29 cellular contexts compared by ENCODE assay signal in the genomic region with DNA sequence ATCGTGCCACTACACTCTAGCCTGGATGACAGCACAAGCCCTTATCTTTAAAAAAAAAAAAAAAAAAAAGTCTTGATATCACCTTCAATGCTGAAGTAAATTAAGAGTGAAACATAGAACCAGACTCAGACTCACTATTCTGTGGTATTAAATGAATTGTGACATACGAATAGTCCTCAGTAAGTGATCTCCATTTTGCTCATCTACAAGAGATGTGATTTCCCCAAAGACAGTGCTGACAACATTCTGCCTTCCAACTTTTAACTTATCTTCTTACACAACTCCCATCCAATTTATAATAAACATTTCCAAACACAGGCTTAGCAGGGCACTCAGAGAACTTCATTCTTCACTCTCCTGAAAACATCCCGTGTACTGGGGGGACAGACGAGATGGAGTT. TPM values are rescaled to one million over a fixed set of nuclear protein-coding genes. Genes with fewer than 3 reads are reported as not detected.
DNase-seq lines count a peak whose midpoint lies in the region; ATAC-seq and TF ChIP-seq lines count a peak whose summit lies in the region.
"Had no signal": no experiment of that assay in that cellular context is flagged by ENCODE, and none has a peak within 500 bp of the region (broad histone marks: within the 10 kb centered on the region; RNA-seq: fewer than 3 reads in every experiment).

No MANE protein-coding gene starts in this region.

- H4K91ac ChIP-seq in mesenchymal stem cell (ENCODE audit: low read length), result no peak overlapping the region

- CTCF ChIA-PET in activated naive CD4-positive, alpha-beta T cell treated with anti-CD3 and anti-CD28 coated beads for 36 hours (lab: Charles Lee), result no interaction called here
- CTCF ChIA-PET in activated CD8-positive, alpha-beta T cell treated with anti-CD3 and anti-CD28 coated beads for 36 hours (lab: Charles Lee), result no interaction called here
- CTCF ChIA-PET in MCF 10A (lab: Yijun Ruan, JAX), result interaction anchor here (0.6 kb wide), 1 partner anchor 581 kb away, joined by 4 read pairs; no protein-coding TSS in a partner anchor

- no peak overlapping the region for H2AFZ ChIP-seq in mesenchymal stem cell (ENCODE audit: low read depth, low read length)

- H3K36me3 ChIP-seq in mesenchymal stem cell (ENCODE audit: control insufficient read depth in 1 of 2, insufficient read depth in 2 of 2, low read depth in 1 of 2, low read length in 2 of 2), result peaks cover 48 to 83% of the 10 kb centered on the region in 2 experiments

- peaks cover 56% of the 10 kb centered on the region for H3K36me3 Mint-ChIP-seq in activated naive CD4-positive, alpha-beta T cell treated with anti-CD3 and anti-CD28 coated beads for 36 hours (ENCODE audit: low read depth)
- H3K36me3 Mint-ChIP-seq in IgD-negative memory B cell, result peaks cover 3% of the 10 kb centered on the region
- H3K36me3 Mint-ChIP-seq in activated CD8-positive, alpha-beta T cell treated with anti-CD3 and anti-CD28 coated beads for 36 hours (ENCODE audit: low read depth), result peaks cover 85% of the 10 kb centered on the region
- H3K36me3 Mint-ChIP-seq in MCF 10A (ENCODE audit: insufficient read depth, unreplicated experiment), result peaks cover 61% of the 10 kb centered on the region

- no peak overlapping the region for H3K23ac ChIP-seq in mesenchymal stem cell (ENCODE audit: low read length in 2 of 2)

- peak; percentile 17 for ATAC-seq in activated CD8-positive, alpha-beta T cell treated with anti-CD3 and anti-CD28 coated beads for 36 hours
- ATAC-seq: effector memory CD8-positive, alpha-beta T cell; HepG2; lower lobe of right lung; naive thymus-derived CD8-positive, alpha-beta T cell; psoas muscle; sciatic nerve had no signal

- H2BK15ac ChIP-seq in mesenchymal stem cell (ENCODE audit: low read depth, poor library complexity, severe bottlenecking), result no peak overlapping the region

- H3K9me3 ChIP-seq in mesenchymal stem cell (ENCODE audit: control insufficient read depth, low read length), result no peaks in the 10 kb centered on the region
- H3K9me3 ChIP-seq: HAP-1, lower lobe of right lung, Peyer's patch, psoas muscle, tibial artery had no signal

- H4K8ac ChIP-seq in mesenchymal stem cell (ENCODE audit: low read length), result no peak overlapping the region

- H3K4ac ChIP-seq in mesenchymal stem cell (ENCODE audit: low read depth in 1 of 2, low read length in 2 of 2), result no peak overlapping the region

- BruUV-seq in MCF 10A (replicated peaks; lab: Mats Ljungman, UMichigan), result no TSS peak

- no peak overlapping the region for H3K9ac ChIP-seq in mesenchymal stem cell (ENCODE audit: low read length)

- POLR2A ChIA-PET in activated CD8-positive, alpha-beta T cell treated with anti-CD3 and anti-CD28 coated beads for 36 hours (lab: Charles Lee), result interaction anchor here (1.7 to 2.1 kb wide), 2 partner anchors 11 to 93 kb away, joined by 5 to 10 read pairs; a partner anchor contains a TSS
- POLR2A ChIA-PET in MCF 10A (lab: Yijun Ruan, JAX), result interaction anchor here (0.6 kb wide), 1 partner anchor 92 kb away, joined by 3 read pairs; no protein-coding TSS in a partner anchor

- H3K4me3 ChIP-seq in mesenchymal stem cell (ENCODE audit: insufficient read depth in 1 of 2, low read depth in 1 of 2, low read length in 2 of 2), result no peak overlapping the region
- H3K4me3 ChIP-seq: HAP-1, lower lobe of right lung, Peyer's patch, psoas muscle, tibial artery had no signal

- no peak overlapping the region for H3K4me2 ChIP-seq in mesenchymal stem cell (ENCODE audit: low read length, poor library complexity, severe bottlenecking)

- H2AK5ac ChIP-seq in mesenchymal stem cell (ENCODE audit: low read length, severe bottlenecking), result no peak overlapping the region

- H3K79me1 ChIP-seq in mesenchymal stem cell (replicated peaks; ENCODE audit: low read length, poor library complexity, severe bottlenecking), result peaks cover 42% of the 10 kb centered on the region

- peak overlapping the region; percentile 78 for H3K27ac Mint-ChIP-seq in activated naive CD4-positive, alpha-beta T cell treated with anti-CD3 and anti-CD28 coated beads for 36 hours
- H3K27ac Mint-ChIP-seq in IgD-negative memory B cell, result peak overlapping the region; percentile 16 to 40 (median 19)
- H3K27ac Mint-ChIP-seq in activated CD8-positive, alpha-beta T cell treated with anti-CD3 and anti-CD28 coated beads for 36 hours, result peak overlapping the region; percentile 76
- no peak overlapping the region for H3K27ac Mint-ChIP-seq in MCF 10A (ENCODE audit: low read depth, unreplicated experiment)

- H3K14ac ChIP-seq in mesenchymal stem cell (ENCODE audit: low read length in 2 of 2), result no peak overlapping the region

- 97% methylated on average over 3 of the region's 4 CpGs for whole genome bisulfite sequencing in mesenchymal stem cell

- peaks cover 17% of the 10 kb centered on the region for H3K4me1 ChIP-seq in mesenchymal stem cell (ENCODE audit: control insufficient read depth, insufficient read depth, low read depth, low read length)

- intact Hi-C loops in activated naive CD4-positive, alpha-beta T cell treated with anti-CD3 and anti-CD28 coated beads for 36 hours (cut with micrococcal nuclease), result loop anchor here (1.0 kb wide), 1 partner anchor 16 kb away; no protein-coding TSS in a partner anchor
- intact Hi-C loops in activated CD8-positive, alpha-beta T cell treated with anti-CD3 and anti-CD28 coated beads for 36 hours (cut with micrococcal nuclease), result no loop called here
- intact Hi-C loops in MCF 10A (cut with micrococcal nuclease), result no loop called here

- no peak for TF ChIP-seq CTCF in activated CD8-positive, alpha-beta T cell treated with anti-CD3 and anti-CD28 coated beads for 36 hours (IDR thresholded peaks at IDR 0.05)
- TF ChIP-seq CTCF in MCF 10A (IDR thresholded peaks at IDR 0.05; ENCODE audit: unreplicated experiment), result no peak

- no peak overlapping the region for H2BK12ac ChIP-seq in mesenchymal stem cell (ENCODE audit: low read length in 2 of 2)

- no peak for DNase-seq in activated naive CD4-positive, alpha-beta T cell treated with anti-CD3 and anti-CD28 coated beads for 36 hours
- DNase-seq in activated naive CD4-positive, alpha-beta T cell treated with anti-CD3 and anti-CD28 coated beads, Interleukin-2, amount 50 U/mL, for 16 hours, result no peak
- DNase-seq in activated CD8-positive, alpha-beta T cell treated with anti-CD3 and anti-CD28 coated beads for 36 hours, result no peak
- DNase-seq in mesenchymal stem cell (no peak), MCF 10A (ENCODE audit: unreplicated experiment) (no peak), NCI-H2081 (lab: John Stamatoyannopoulos, UW) (no peak)
- DNase-seq: activated CD4-positive, alpha-beta T cell treated with anti-CD3 and anti-CD28 coated beads, Interleukin-2, amount 50 U/mL, for 4 hours; C1 segment of cervical spinal cord; DMS79 treated with DMSO at 0.1 percent for 48 hours; effector memory CD8-positive, alpha-beta T cell; GDM1; hypothalamus; Kasumi-1; lower lobe of right lung; naive thymus-derived CD8-positive, alpha-beta T cell; NCI-H146; NCI-H2107; NCI-H748 treated with DMSO at 0.1 percent for 48 hours; occipital lobe; Peyer's patch; psoas muscle; SHP77 treated with DMSO at 0.1 percent for 48 hours; stimulated activated CD8-positive, alpha-beta memory T cell treated with anti-CD3 and anti-CD28 coated beads, Interleukin-4, amount 100 ng/mL, for 48 hours; tibial artery had no signal

- no peaks in the 10 kb centered on the region for H3K9me3 Mint-ChIP-seq in activated naive CD4-positive, alpha-beta T cell treated with anti-CD3 and anti-CD28 coated beads for 36 hours
- H3K9me3 Mint-ChIP-seq in IgD-negative memory B cell (no peaks in the 10 kb centered on the region), MCF 10A (ENCODE audit: unreplicated experiment) (no peaks in the 10 kb centered on the region)
- no peaks in the 10 kb centered on the region for H3K9me3 Mint-ChIP-seq in activated CD8-positive, alpha-beta T cell treated with anti-CD3 and anti-CD28 coated beads for 36 hours
- H3K9me3 Mint-ChIP-seq: central memory CD8-positive, alpha-beta T cell; effector memory CD8-positive, alpha-beta T cell; naive thymus-derived CD8-positive, alpha-beta T cell had no signal

- no peaks in the 10 kb centered on the region for H3K27me3 ChIP-seq in mesenchymal stem cell (ENCODE audit: control insufficient read depth in 1 of 2, insufficient read depth in 1 of 2, low read length in 2 of 2)
- H3K27me3 ChIP-seq: Peyer's patch, tibial artery had no signal

- no peak overlapping the region for H3K4me3 Mint-ChIP-seq in activated naive CD4-positive, alpha-beta T cell treated with anti-CD3 and anti-CD28 coated beads for 36 hours
- H3K4me3 Mint-ChIP-seq in IgD-negative memory B cell (peak overlapping the region in 1 of 4 donors; percentile 75), MCF 10A (ENCODE audit: unreplicated experiment) (no peak overlapping the region)
- no peak overlapping the region for H3K4me3 Mint-ChIP-seq in activated CD8-positive, alpha-beta T cell treated with anti-CD3 and anti-CD28 coated beads for 36 hours
- H3K4me3 Mint-ChIP-seq: central memory CD8-positive, alpha-beta T cell; effector memory CD8-positive, alpha-beta T cell had no signal

- peak overlapping the region; percentile 13 for H3K27ac ChIP-seq in mesenchymal stem cell (ENCODE audit: low read length, poor library complexity, severe bottlenecking)
- H3K27ac ChIP-seq: lower lobe of right lung, Peyer's patch, psoas muscle, tibial artery had no signal

- H3K27me3 Mint-ChIP-seq in activated naive CD4-positive, alpha-beta T cell treated with anti-CD3 and anti-CD28 coated beads for 36 hours (ENCODE audit: low read depth), result no peaks in the 10 kb centered on the region
- H3K27me3 Mint-ChIP-seq in IgD-negative memory B cell (no peaks in the 10 kb centered on the region), MCF 10A (ENCODE audit: insufficient read depth, unreplicated experiment) (no peaks in the 10 kb centered on the region)
- H3K27me3 Mint-ChIP-seq in activated CD8-positive, alpha-beta T cell treated with anti-CD3 and anti-CD28 coated beads for 36 hours, result no peaks in the 10 kb centered on the region
- H3K27me3 Mint-ChIP-seq: central memory CD8-positive, alpha-beta T cell; effector memory CD8-positive, alpha-beta T cell; naive thymus-derived CD8-positive, alpha-beta T cell had no signal

- peaks cover 75% of the 10 kb centered on the region for H3K4me1 Mint-ChIP-seq in activated naive CD4-positive, alpha-beta T cell treated with anti-CD3 and anti-CD28 coated beads for 36 hours (ENCODE audit: low read depth)
- H3K4me1 Mint-ChIP-seq in IgD-negative memory B cell (peaks cover 54 to 64% (median 57%) of the 10 kb centered on the region in 3 donors), MCF 10A (ENCODE audit: insufficient read depth, unreplicated experiment) (peaks cover 18% of the 10 kb centered on the region)
- peaks cover 84% of the 10 kb centered on the region for H3K4me1 Mint-ChIP-seq in activated CD8-positive, alpha-beta T cell treated with anti-CD3 and anti-CD28 coated beads for 36 hours (ENCODE audit: low read depth)

- no peak overlapping the region for H2BK5ac ChIP-seq in mesenchymal stem cell (ENCODE audit: low read depth, low read length, poor library complexity, severe bottlenecking)

- H3K18ac ChIP-seq in mesenchymal stem cell (ENCODE audit: low read depth in 1 of 2, low read length in 2 of 2), result no peak overlapping the region

- H2BK120ac ChIP-seq in mesenchymal stem cell (ENCODE audit: low read depth, low read length), result no peak overlapping the region

RNA-seq across cellular contexts. Expression of a gene that starts 8.0 kb away (rescaled TPM):
- total RNA-seq in activated naive CD4-positive, alpha-beta T cell treated with anti-CD3 and anti-CD28 coated beads for 36 hours, result 1 to 10 TPM; 6.9 to 7.4 TPM
- 15.5 TPM for polyA plus RNA-seq in IgD-negative memory B cell
- 10 to 100 TPM; 10.5 to 11.8 TPM for total RNA-seq in activated CD8-positive, alpha-beta T cell treated with anti-CD3 and anti-CD28 coated beads for 36 hours
- 3.7 TPM for polyA plus RNA-seq in mesenchymal stem cell (2013, experiment 1 of 2)
- 3.7 TPM for polyA plus RNA-seq in mesenchymal stem cell (2013, experiment 2 of 2)
- 9.6 and 10.4 TPM in 2 replicates for total RNA-seq in MCF 10A (2022)

RNA-seq across cellular contexts. Expression of a gene that starts 19.4 kb away (rescaled TPM):
- total RNA-seq in activated naive CD4-positive, alpha-beta T cell treated with anti-CD3 and anti-CD28 coated beads for 36 hours, result 10 to 100 TPM; 20.4 to 22.9 TPM
- polyA plus RNA-seq in IgD-negative memory B cell, result 23.9 TPM
- total RNA-seq in activated CD8-positive, alpha-beta T cell treated with anti-CD3 and anti-CD28 coated beads for 36 hours, result 10 to 100 TPM; 17.7 TPM
- 25.7 TPM for polyA plus RNA-seq in mesenchymal stem cell (2013, experiment 1 of 2)
- polyA plus RNA-seq in mesenchymal stem cell (2013, experiment 2 of 2), result 24.6 TPM
- total RNA-seq in MCF 10A (2022), result 23.2 and 35.3 TPM in 2 replicates

RNA-seq across cellular contexts. Expression of a gene that starts 34.5 kb away (rescaled TPM):
- total RNA-seq in activated naive CD4-positive, alpha-beta T cell treated with anti-CD3 and anti-CD28 coated beads for 36 hours, result 1 to 10 TPM; 9.4 to 9.7 TPM
- polyA plus RNA-seq in IgD-negative memory B cell, result 22.0 TPM
- total RNA-seq in activated CD8-positive, alpha-beta T cell treated with anti-CD3 and anti-CD28 coated beads for 36 hours, result 1 to 10 TPM; 8.7 to 9.6 TPM
- polyA plus RNA-seq in mesenchymal stem cell (2013, experiment 1 of 2), result 4.7 TPM
- polyA plus RNA-seq in mesenchymal stem cell (2013, experiment 2 of 2), result 5.0 TPM
- total RNA-seq in MCF 10A (2022), result 17.7 and 19.9 TPM in 2 replicates

RNA-seq across cellular contexts. Expression of a gene that starts 34.6 kb away (rescaled TPM):
- under 1 TPM in 1 of 2 experiments, not detected in 1; 0.19 TPM for total RNA-seq in activated naive CD4-positive, alpha-beta T cell treated with anti-CD3 and anti-CD28 coated beads for 36 hours
- polyA plus RNA-seq in IgD-negative memory B cell, result 1.1 TPM
- total RNA-seq in activated CD8-positive, alpha-beta T cell treated with anti-CD3 and anti-CD28 coated beads for 36 hours, result under 1 TPM; 0.27 to 0.38 TPM
- polyA plus RNA-seq in mesenchymal stem cell (2013, experiment 1 of 2), result 0.73 TPM
- polyA plus RNA-seq in mesenchymal stem cell (2013, experiment 2 of 2), result 0.45 TPM
- total RNA-seq in MCF 10A (2022), result 3.9 and 6.5 TPM in 2 replicates
